ENCODE assay signal across 1 cellular context in genomic region chr1:1309525-1310385, GRCh38.
TF ChIP-seq lines count a peak whose summit lies in the region.

No MANE protein-coding gene starts in this region.

TF ChIP-seq in GM23338, 12 proteins besides CTCF, POLR2A, EP300 and RAD21 (continued from another document):
- no peak for TF ChIP-seq ZNF462 (CRISPR knock-in tag; IDR thresholded peaks at IDR 0.05)
- TF ChIP-seq, protein P1, sequence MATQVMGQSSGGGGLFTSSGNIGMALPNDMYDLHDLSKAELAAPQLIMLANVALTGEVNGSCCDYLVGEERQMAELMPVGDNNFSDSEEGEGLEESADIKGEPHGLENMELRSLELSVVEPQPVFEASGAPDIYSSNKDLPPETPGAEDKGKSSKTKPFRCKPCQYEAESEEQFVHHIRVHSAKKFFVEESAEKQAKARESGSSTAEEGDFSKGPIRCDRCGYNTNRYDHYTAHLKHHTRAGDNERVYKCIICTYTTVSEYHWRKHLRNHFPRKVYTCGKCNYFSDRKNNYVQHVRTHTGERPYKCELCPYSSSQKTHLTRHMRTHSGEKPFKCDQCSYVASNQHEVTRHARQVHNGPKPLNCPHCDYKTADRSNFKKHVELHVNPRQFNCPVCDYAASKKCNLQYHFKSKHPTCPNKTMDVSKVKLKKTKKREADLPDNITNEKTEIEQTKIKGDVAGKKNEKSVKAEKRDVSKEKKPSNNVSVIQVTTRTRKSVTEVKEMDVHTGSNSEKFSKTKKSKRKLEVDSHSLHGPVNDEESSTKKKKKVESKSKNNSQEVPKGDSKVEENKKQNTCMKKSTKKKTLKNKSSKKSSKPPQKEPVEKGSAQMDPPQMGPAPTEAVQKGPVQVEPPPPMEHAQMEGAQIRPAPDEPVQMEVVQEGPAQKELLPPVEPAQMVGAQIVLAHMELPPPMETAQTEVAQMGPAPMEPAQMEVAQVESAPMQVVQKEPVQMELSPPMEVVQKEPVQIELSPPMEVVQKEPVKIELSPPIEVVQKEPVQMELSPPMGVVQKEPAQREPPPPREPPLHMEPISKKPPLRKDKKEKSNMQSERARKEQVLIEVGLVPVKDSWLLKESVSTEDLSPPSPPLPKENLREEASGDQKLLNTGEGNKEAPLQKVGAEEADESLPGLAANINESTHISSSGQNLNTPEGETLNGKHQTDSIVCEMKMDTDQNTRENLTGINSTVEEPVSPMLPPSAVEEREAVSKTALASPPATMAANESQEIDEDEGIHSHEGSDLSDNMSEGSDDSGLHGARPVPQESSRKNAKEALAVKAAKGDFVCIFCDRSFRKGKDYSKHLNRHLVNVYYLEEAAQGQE (IDR thresholded peaks at IDR 0.05; ENCODE audit: unreplicated experiment): no peak
- TF ChIP-seq NANOG (IDR thresholded peaks at IDR 0.05; ENCODE audit: borderline replicate concordance): no peak
- no peak for TF ChIP-seq ZNF114 (CRISPR knock-in tag; IDR thresholded peaks at IDR 0.05)
- no peak for TF ChIP-seq EZH2 (IDR thresholded peaks at IDR 0.05; ENCODE audit: low read depth, unreplicated experiment)
